ENCODE assay signal across 24 cellular contexts in genomic region chr4:8078610-8079015, GRCh38.
DNase-seq lines count a peak whose midpoint lies in the region; ATAC-seq, FAIRE-seq and TF ChIP-seq lines count a peak whose summit lies in the region.
"Had no signal": no experiment of that assay in that cellular context is flagged by ENCODE, and none has a peak within 500 bp of the region (broad histone marks: within the 10 kb centered on the region; RNA-seq: fewer than 3 reads in every experiment).

No MANE protein-coding gene starts in this region.

- intact Hi-C loops in HepG2 (cut with micrococcal nuclease; ENCODE audit: unreplicated experiment), result no loop called here
- intact Hi-C loops in right lobe of liver (cut with DNase I), result no loop called here
- intact Hi-C loops in posterior vena cava (cut with DNase I), result no loop called here

- FAIRE-seq in HepG2 (lab: Jason Lieb, UNC), result no peak
- FAIRE-seq: GM12891 had no signal

- H3K27me3 ChIP-seq in HepG2 (ENCODE audit: control insufficient read depth in 1 of 2, insufficient read depth in 2 of 2, low read length in 2 of 2), result peaks cover 10 to 60% of the 10 kb centered on the region in 2 experiments
- no peaks in the 10 kb centered on the region for H3K27me3 ChIP-seq in right lobe of liver

- H3K4me2 ChIP-seq in HepG2 (ENCODE audit: low read depth, low read length), result no peak overlapping the region
- H3K4me2 ChIP-seq: KMS-11, PC-9, SK-N-SH had no signal

- no peak overlapping the region for H3K27ac ChIP-seq in HepG2 (ENCODE audit: extremely low read length, insufficient read depth, low read length)
- no peak overlapping the region for H3K27ac ChIP-seq in right lobe of liver
- peak overlapping the region; percentile 86 for H3K27ac ChIP-seq in caudate nucleus (ENCODE audit: low read depth, low read length)
- H3K27ac ChIP-seq: C4-2B, KMS-11, PC-9 had no signal

- TF ChIP-seq POLR2A in HepG2 (IDR thresholded peaks at IDR 0.05; ENCODE audit: insufficient read depth in 1 of 2, low read depth in 2 of 2, low read length in 2 of 2) (no peak), right lobe of liver (IDR thresholded peaks at IDR 0.05) (no peak)

- DNase-seq in HepG2 (ENCODE audit: low spot score), result no peak
- no peak for DNase-seq in right lobe of liver
- no peak for DNase-seq in caudate nucleus (lab: John Stamatoyannopoulos, UW)
- peak; percentile 72 for DNase-seq in posterior vena cava (ENCODE audit: low spot score)
- DNase-seq in kidney tubule cell (ENCODE audit: low spot score), result no peak
- DNase-seq: CD8-positive, alpha-beta T cell; DMS79; EL; GOT3; HCEC 1CT; MM.1S; NCI-H2029; NCI-H446 treated with DMSO at 0.1 percent for 48 hours; NCI-H526 treated with DMSO at 0.1 percent for 48 hours; PC-9; RPMI8226; SHP77 had no signal

- H3K9ac ChIP-seq in HepG2 (ENCODE audit: insufficient read depth, low read depth, low read length), result no peak overlapping the region
- H3K9ac ChIP-seq: KMS-11, SK-N-SH had no signal

- no peaks in the 10 kb centered on the region for H3K9me3 ChIP-seq in HepG2 (ENCODE audit: low read length)
- no peaks in the 10 kb centered on the region for H3K9me3 ChIP-seq in right lobe of liver
- H3K9me3 ChIP-seq: Caco-2, SK-N-SH had no signal

- H3K36me3 ChIP-seq in HepG2 (replicated peaks in 1 of 2; ENCODE audit: control insufficient read depth in 1 of 2, insufficient read depth in 2 of 2, low read length in 2 of 2) (no peaks in the 10 kb centered on the region), right lobe of liver (no peaks in the 10 kb centered on the region)

- no peak for TF ChIP-seq RAD21 in HepG2 (CRISPR knock-in tag; IDR thresholded peaks at IDR 0.05)

- H3K79me2 ChIP-seq in HepG2 (ENCODE audit: insufficient read depth, low read length), result no peaks in the 10 kb centered on the region

- TF ChIP-seq CTCF in HepG2 (CRISPR knock-in tag; IDR thresholded peaks at IDR 0.05) (no peak), right lobe of liver (IDR thresholded peaks at IDR 0.05) (no peak)

- in situ Hi-C loops in HepG2 (cut with HindIII; ENCODE audit: extremely low pct_ligation_motif_present, low pct_unique_long_range_greater_than_20kb), result no loop called here

- no CpG with 5 or more reads among the region's 8 CpGs for WGBS in HepG2 (ENCODE audit: low lambda C conversion rate)
- 83% methylated on average over 3 of the region's 8 CpGs for WGBS in right lobe of liver (ENCODE audit: insufficient coverage, low coverage, low lambda C conversion rate, missing lambda C conversion rate)

- H2AFZ ChIP-seq in HepG2 (ENCODE audit: low read length), result no peak overlapping the region
- H2AFZ ChIP-seq: PC-9 had no signal

- H4K20me1 ChIP-seq in HepG2 (ENCODE audit: insufficient read depth, low read length), result no peaks in the 10 kb centered on the region

- no peaks in the 10 kb centered on the region for H3K4me1 ChIP-seq in HepG2 (ENCODE audit: insufficient read depth, low read length)
- no peaks in the 10 kb centered on the region for H3K4me1 ChIP-seq in right lobe of liver
- H3K4me1 ChIP-seq: Caco-2 had no signal

- H3K4me3 ChIP-seq in HepG2 (replicated peaks in 1 of 3; ENCODE audit: insufficient read depth in 1 of 3, low read depth in 2 of 3, low read length in 3 of 3), result no peak overlapping the region
- no peak overlapping the region for H3K4me3 ChIP-seq in right lobe of liver
- H3K4me3 ChIP-seq: PC-9 had no signal

- POLR2A ChIA-PET in HepG2 (lab: Yijun Ruan, JAX), result no interaction called here

- BruUV-seq in HepG2 (replicated peaks; lab: Mats Ljungman, UMichigan), result no TSS peak

- CTCF ChIA-PET in HepG2 (lab: Yijun Ruan, JAX; ENCODE audit: low intra/inter-chr PET ratio, low total read pairs), result no interaction called here

- ATAC-seq in HepG2, result no peak
- ATAC-seq in right lobe of liver, result no peak
- no peak for ATAC-seq in HG03280 (IDR thresholded peaks at IDR 0.05; ENCODE audit: unreplicated experiment)
- ATAC-seq in HG02588 (IDR thresholded peaks at IDR 0.05; ENCODE audit: unreplicated experiment), result no peak
- ATAC-seq: CD8-positive, alpha-beta T cell had no signal

- TF ChIP-seq EP300 in HepG2 (IDR thresholded peaks at IDR 0.05; ENCODE audit: low read depth in 2 of 2, low read length in 2 of 2) (no peak), HepG2 (CRISPR knock-in tag; IDR thresholded peaks at IDR 0.05; ENCODE audit: borderline replicate concordance) (no peak)

TF ChIP-seq in HepG2, 621 proteins besides CTCF, POLR2A, EP300 and RAD21:
- TF ChIP-seq ZBTB7B (CRISPR knock-in tag; IDR thresholded peaks at IDR 0.05) (no peak), ZMYM3 (CRISPR knock-in tag; IDR thresholded peaks at IDR 0.05) (0 out of 2 replicates have a peak, but pooled peaks have one; percentile 23), ZNF768 (CRISPR knock-in tag; IDR thresholded peaks at IDR 0.05) (peak; percentile 95), ZNF775 (CRISPR knock-in tag; IDR thresholded peaks at IDR 0.05; ENCODE audit: borderline replicate concordance) (no peak), ZNF101 (CRISPR knock-in tag; IDR thresholded peaks at IDR 0.05; ENCODE audit: borderline replicate concordance, low read depth) (no peak)
